1 cellular context compared by ENCODE assay signal in genomic region chr5:82593481-82593880, GRCh38.
TF ChIP-seq lines count a peak whose summit lies in the region.

No MANE protein-coding gene starts in this region.

TF ChIP-seq in WTC11, 78 proteins besides CTCF, POLR2A, EP300 and RAD21 (continued from another document):
- no peak for TF ChIP-seq ZNF396 (CRISPR knock-in tag; IDR thresholded peaks at IDR 0.05; ENCODE audit: borderline replicate concordance)
- TF ChIP-seq, protein P1, sequence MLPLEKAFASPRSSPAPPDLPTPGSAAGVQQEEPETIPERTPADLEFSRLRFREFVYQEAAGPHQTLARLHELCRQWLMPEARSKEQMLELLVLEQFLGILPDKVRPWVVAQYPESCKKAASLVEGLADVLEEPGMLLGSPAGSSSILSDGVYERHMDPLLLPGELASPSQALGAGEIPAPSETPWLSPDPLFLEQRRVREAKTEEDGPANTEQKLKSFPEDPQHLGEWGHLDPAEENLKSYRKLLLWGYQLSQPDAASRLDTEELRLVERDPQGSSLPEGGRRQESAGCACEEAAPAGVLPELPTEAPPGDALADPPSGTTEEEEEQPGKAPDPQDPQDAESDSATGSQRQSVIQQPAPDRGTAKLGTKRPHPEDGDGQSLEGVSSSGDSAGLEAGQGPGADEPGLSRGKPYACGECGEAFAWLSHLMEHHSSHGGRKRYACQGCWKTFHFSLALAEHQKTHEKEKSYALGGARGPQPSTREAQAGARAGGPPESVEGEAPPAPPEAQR (CRISPR knock-in tag; IDR thresholded peaks at IDR 0.05): no peak
- no peak for TF ChIP-seq ZNF423 (CRISPR knock-in tag; IDR thresholded peaks at IDR 0.05)
- no peak for TF ChIP-seq ZNF281 (CRISPR knock-in tag; IDR thresholded peaks at IDR 0.05)
- TF ChIP-seq, protein P2, sequence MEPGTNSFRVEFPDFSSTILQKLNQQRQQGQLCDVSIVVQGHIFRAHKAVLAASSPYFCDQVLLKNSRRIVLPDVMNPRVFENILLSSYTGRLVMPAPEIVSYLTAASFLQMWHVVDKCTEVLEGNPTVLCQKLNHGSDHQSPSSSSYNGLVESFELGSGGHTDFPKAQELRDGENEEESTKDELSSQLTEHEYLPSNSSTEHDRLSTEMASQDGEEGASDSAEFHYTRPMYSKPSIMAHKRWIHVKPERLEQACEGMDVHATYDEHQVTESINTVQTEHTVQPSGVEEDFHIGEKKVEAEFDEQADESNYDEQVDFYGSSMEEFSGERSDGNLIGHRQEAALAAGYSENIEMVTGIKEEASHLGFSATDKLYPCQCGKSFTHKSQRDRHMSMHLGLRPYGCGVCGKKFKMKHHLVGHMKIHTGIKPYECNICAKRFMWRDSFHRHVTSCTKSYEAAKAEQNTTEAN (CRISPR knock-in tag; IDR thresholded peaks at IDR 0.05): no peak
- no peak for TF ChIP-seq JUN (CRISPR knock-in tag; IDR thresholded peaks at IDR 0.05)
- TF ChIP-seq, protein P3, sequence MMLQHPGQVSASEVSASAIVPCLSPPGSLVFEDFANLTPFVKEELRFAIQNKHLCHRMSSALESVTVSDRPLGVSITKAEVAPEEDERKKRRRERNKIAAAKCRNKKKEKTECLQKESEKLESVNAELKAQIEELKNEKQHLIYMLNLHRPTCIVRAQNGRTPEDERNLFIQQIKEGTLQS (CRISPR knock-in tag; conservative IDR thresholded peaks at IDR 0.05): no peak
- no peak for TF ChIP-seq IRF2 (CRISPR knock-in tag; IDR thresholded peaks at IDR 0.05; ENCODE audit: borderline replicate concordance, low read depth)
- TF ChIP-seq, protein P4, sequence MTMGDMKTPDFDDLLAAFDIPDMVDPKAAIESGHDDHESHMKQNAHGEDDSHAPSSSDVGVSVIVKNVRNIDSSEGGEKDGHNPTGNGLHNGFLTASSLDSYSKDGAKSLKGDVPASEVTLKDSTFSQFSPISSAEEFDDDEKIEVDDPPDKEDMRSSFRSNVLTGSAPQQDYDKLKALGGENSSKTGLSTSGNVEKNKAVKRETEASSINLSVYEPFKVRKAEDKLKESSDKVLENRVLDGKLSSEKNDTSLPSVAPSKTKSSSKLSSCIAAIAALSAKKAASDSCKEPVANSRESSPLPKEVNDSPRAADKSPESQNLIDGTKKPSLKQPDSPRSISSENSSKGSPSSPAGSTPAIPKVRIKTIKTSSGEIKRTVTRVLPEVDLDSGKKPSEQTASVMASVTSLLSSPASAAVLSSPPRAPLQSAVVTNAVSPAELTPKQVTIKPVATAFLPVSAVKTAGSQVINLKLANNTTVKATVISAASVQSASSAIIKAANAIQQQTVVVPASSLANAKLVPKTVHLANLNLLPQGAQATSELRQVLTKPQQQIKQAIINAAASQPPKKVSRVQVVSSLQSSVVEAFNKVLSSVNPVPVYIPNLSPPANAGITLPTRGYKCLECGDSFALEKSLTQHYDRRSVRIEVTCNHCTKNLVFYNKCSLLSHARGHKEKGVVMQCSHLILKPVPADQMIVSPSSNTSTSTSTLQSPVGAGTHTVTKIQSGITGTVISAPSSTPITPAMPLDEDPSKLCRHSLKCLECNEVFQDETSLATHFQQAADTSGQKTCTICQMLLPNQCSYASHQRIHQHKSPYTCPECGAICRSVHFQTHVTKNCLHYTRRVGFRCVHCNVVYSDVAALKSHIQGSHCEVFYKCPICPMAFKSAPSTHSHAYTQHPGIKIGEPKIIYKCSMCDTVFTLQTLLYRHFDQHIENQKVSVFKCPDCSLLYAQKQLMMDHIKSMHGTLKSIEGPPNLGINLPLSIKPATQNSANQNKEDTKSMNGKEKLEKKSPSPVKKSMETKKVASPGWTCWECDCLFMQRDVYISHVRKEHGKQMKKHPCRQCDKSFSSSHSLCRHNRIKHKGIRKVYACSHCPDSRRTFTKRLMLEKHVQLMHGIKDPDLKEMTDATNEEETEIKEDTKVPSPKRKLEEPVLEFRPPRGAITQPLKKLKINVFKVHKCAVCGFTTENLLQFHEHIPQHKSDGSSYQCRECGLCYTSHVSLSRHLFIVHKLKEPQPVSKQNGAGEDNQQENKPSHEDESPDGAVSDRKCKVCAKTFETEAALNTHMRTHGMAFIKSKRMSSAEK (CRISPR knock-in tag; IDR thresholded peaks at IDR 0.05; ENCODE audit: borderline replicate concordance): no peak
